ENCODE assay signal across 26 cellular contexts in the genomic region with DNA sequence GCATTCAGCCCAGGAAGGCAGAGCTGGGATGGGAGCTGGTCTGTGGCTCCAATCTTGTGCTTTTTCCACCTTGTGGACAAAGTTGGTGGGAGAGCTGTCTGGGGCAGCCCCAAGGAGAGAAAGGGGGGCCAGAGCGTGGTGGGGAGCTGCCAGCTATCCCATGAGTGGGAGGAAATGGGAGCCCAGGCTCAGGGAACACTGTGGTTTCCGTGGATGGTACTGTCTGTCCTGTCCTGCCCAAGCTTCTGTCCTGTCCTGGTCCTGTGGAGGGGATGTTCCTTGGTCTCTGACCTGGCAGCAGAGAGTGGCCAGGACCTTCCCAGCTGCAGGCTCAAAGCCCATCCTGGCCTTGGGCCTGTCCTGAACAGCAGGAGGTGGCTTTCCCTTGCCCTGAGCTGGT.
DNase-seq lines count a peak whose midpoint lies in the region; ATAC-seq and TF ChIP-seq lines count a peak whose summit lies in the region.
"Had no signal": no experiment of that assay in that cellular context is flagged by ENCODE, and none has a peak within 500 bp of the region (broad histone marks: within the 10 kb centered on the region; RNA-seq: fewer than 3 reads in every experiment).

No MANE protein-coding gene starts in this region.

- no peak for ATAC-seq in CD4-positive, CD25-positive, alpha-beta regulatory T cell (ENCODE audit: low read depth in 2 of 2)
- ATAC-seq in GM18520 (IDR thresholded peaks at IDR 0.05; ENCODE audit: unreplicated experiment): no peak

- no peak overlapping the region for H3K4me3 ChIP-seq in CD4-positive, CD25-positive, alpha-beta regulatory T cell (ENCODE audit: low read depth, low read length)
- no peak overlapping the region for H3K4me3 ChIP-seq in spleen
- H3K4me3 ChIP-seq: PC-9, SJSA1 had no signal

- peak overlapping the region; percentile 48 to 83 (median 65) for H3K27ac Mint-ChIP-seq in CD4-positive, CD25-positive, alpha-beta regulatory T cell
- H3K27ac Mint-ChIP-seq in chondrocyte (ENCODE audit: unreplicated experiment): no peak overlapping the region
- H3K27ac Mint-ChIP-seq: HFFc6 had no signal

- H3K9me3 ChIP-seq in CD4-positive, CD25-positive, alpha-beta regulatory T cell (ENCODE audit: control insufficient read depth in 2 of 2, low read length in 2 of 2): no peaks in the 10 kb centered on the region
- peaks cover 0 to 14% (median 13%) of the 10 kb centered on the region in 8 donors for H3K9me3 ChIP-seq in spleen
- H3K9me3 ChIP-seq: SJSA1 had no signal

- H3K4me3 Mint-ChIP-seq in CD4-positive, CD25-positive, alpha-beta regulatory T cell: peak overlapping the region in 1 of 4 donors; percentile 59
- no peak overlapping the region for H3K4me3 Mint-ChIP-seq in chondrocyte (ENCODE audit: unreplicated experiment)
- H3K4me3 Mint-ChIP-seq: H9, HFFc6 had no signal

- peaks cover 93% of the 10 kb centered on the region for H3K4me1 ChIP-seq in CD4-positive, CD25-positive, alpha-beta regulatory T cell (ENCODE audit: control insufficient read depth, insufficient read depth, low read length, poor library complexity, severe bottlenecking)
- peaks cover 15 to 59% (median 35%) of the 10 kb centered on the region in 6 donors for H3K4me1 ChIP-seq in spleen
- H3K4me1 ChIP-seq: SJSA1 had no signal

- peaks cover 4% of the 10 kb centered on the region for H3K27me3 Mint-ChIP-seq in CD4-positive, CD25-positive, alpha-beta regulatory T cell
- H3K27me3 Mint-ChIP-seq in chondrocyte (ENCODE audit: low read depth): peaks cover 17% of the 10 kb centered on the region

- DNase-seq in CD4-positive, CD25-positive, alpha-beta regulatory T cell: no peak
- DNase-seq in chondrocyte (ENCODE audit: low spot score): peak; percentile 43
- DNase-seq in middle frontal gyrus (ENCODE audit: extremely low spot score, low spot score): peak; percentile 24
- DNase-seq in spleen: peak; percentile 57
- no peak for DNase-seq in HEK293T (ENCODE audit: extremely low spot score)
- no peak for DNase-seq in germinal center (ENCODE audit: low spot score)
- DNase-seq in T1000 (lab: John Stamatoyannopoulos, UW): no peak
- DNase-seq: Calu3, DMS153, DND-41, H9, HFFc6, KBM-7, MV-4-11, NCI-H1105, NCI-H1436 treated with DMSO at 0.1 percent for 48 hours, NCI-H1930, NCI-H2107, NCI-H524, NCI-H748 treated with DMSO at 0.1 percent for 48 hours, PC-9, Right ventricle myocardium superior, RPMI8226 had no signal

- intact Hi-C loops in spleen (cut with DNase I; ENCODE audit: low total_unique reads): no loop called here

- CTCF ChIA-PET in HEK293T (lab: Yijun Ruan, JAX): no interaction called here

- POLR2A ChIA-PET in HEK293T (lab: Yijun Ruan, JAX): no interaction called here

- peaks cover 13 to 95% (median 58%) of the 10 kb centered on the region in 4 donors for H3K4me1 Mint-ChIP-seq in CD4-positive, CD25-positive, alpha-beta regulatory T cell
- peaks cover 8% of the 10 kb centered on the region for H3K4me1 Mint-ChIP-seq in chondrocyte (ENCODE audit: low read depth)

- 43 to 77% (median 63%) methylated on average over 2 of the region's 2 CpGs for WGBS in spleen, 5 donors

- H3K36me3 Mint-ChIP-seq in CD4-positive, CD25-positive, alpha-beta regulatory T cell: no peaks in the 10 kb centered on the region
- H3K36me3 Mint-ChIP-seq in chondrocyte (ENCODE audit: low read depth): no peaks in the 10 kb centered on the region

- no peaks in the 10 kb centered on the region for H3K36me3 ChIP-seq in CD4-positive, CD25-positive, alpha-beta regulatory T cell (ENCODE audit: control insufficient read depth, insufficient read depth, low read length)
- no peaks in the 10 kb centered on the region for H3K36me3 ChIP-seq in spleen
- H3K36me3 ChIP-seq: SJSA1 had no signal

- TF ChIP-seq CTCF in chondrocyte (IDR thresholded peaks at IDR 0.05) (no peak), spleen (IDR thresholded peaks at IDR 0.05 in 8 of 11, conservative IDR thresholded peaks at IDR 0.05 in 3 of 11) (no peak)

- no peaks in the 10 kb centered on the region for H3K9me3 Mint-ChIP-seq in CD4-positive, CD25-positive, alpha-beta regulatory T cell
- no peaks in the 10 kb centered on the region for H3K9me3 Mint-ChIP-seq in chondrocyte (ENCODE audit: low read depth)
- H3K9me3 Mint-ChIP-seq: H9 had no signal

- no peak overlapping the region for H3K27ac ChIP-seq in CD4-positive, CD25-positive, alpha-beta regulatory T cell (ENCODE audit: insufficient read depth, low read length, poor library complexity, severe bottlenecking)
- peak overlapping the region in 1 of 8 donors; percentile 5 for H3K27ac ChIP-seq in spleen
- H3K27ac ChIP-seq: C4-2B, PC-9, SJSA1 had no signal

- no peak for TF ChIP-seq POLR2A in spleen (IDR thresholded peaks at IDR 0.05)

- no peaks in the 10 kb centered on the region for H3K27me3 ChIP-seq in CD4-positive, CD25-positive, alpha-beta regulatory T cell (ENCODE audit: control insufficient read depth, insufficient read depth, low read length)
- no peaks in the 10 kb centered on the region for H3K27me3 ChIP-seq in spleen (replicated peaks in 1 of 7)
- H3K27me3 ChIP-seq: SJSA1 had no signal

TF ChIP-seq in HEK293T, 16 proteins besides CTCF, POLR2A, EP300 and RAD21:
- TF ChIP-seq CTBP1 (IDR thresholded peaks at IDR 0.05; ENCODE audit: borderline replicate concordance) (no peak), ARNT (IDR thresholded peaks at IDR 0.05) (no peak), FOXK2 (IDR thresholded peaks at IDR 0.05) (no peak), SUZ12 (IDR thresholded peaks at IDR 0.05) (no peak), FOXA1 (IDR thresholded peaks at IDR 0.05) (no peak)

Comparison
In these comparisons a context has a peak if more than half of its experiments do, and no peak if none do; other contexts are left out.
1. DNase-seq: peak in chondrocyte (single experiment), middle frontal gyrus (single experiment) and spleen (single experiment); none in CD4-positive, CD25-positive, alpha-beta regulatory T cell (0 of 3), HEK293T (single experiment), germinal center (single experiment) and T1000 (single experiment).